8 cellular contexts compared by ENCODE assay signal in genomic region chr15:75307778-75308390, GRCh38. TPM values are rescaled to one million over a fixed set of nuclear protein-coding genes. Genes with fewer than 3 reads are reported as not detected.
DNase-seq lines count a peak whose midpoint lies in the region; ATAC-seq and TF ChIP-seq lines count a peak whose summit lies in the region.

No MANE protein-coding gene starts in this region.

- no peaks in the 10 kb centered on the region for H3K36me3 Mint-ChIP-seq in nephron progenitor cell (ENCODE audit: low read depth)

- H3K9ac ChIP-seq in colonic mucosa (ENCODE audit: low read depth in 2 of 2, low read length in 2 of 2): no peak overlapping the region

- H3K27ac ChIP-seq in HL-60 (replicated peaks): no peak overlapping the region
- H3K27ac ChIP-seq in PC-9: no peak overlapping the region
- no peak overlapping the region for H3K27ac ChIP-seq in colonic mucosa

- no peak overlapping the region for H2AFZ ChIP-seq in PC-9

- H3K27ac Mint-ChIP-seq in nephron progenitor cell: no peak overlapping the region

- H3K27me3 Mint-ChIP-seq in nephron progenitor cell (ENCODE audit: low read depth, poor library complexity): peaks cover 79% of the 10 kb centered on the region

- H3K79me2 ChIP-seq in PC-9 (ENCODE audit: low read depth): no peaks in the 10 kb centered on the region

- H3K4me1 Mint-ChIP-seq in nephron progenitor cell: peaks cover 20% of the 10 kb centered on the region

- POLR2A ChIA-PET in PC-9 (lab: Charles Lee; ENCODE audit: unreplicated experiment): interaction anchor here (0.5 to 0.7 kb wide), 3 partner anchors 104 to 357 kb away, joined by 3 to 5 read pairs (median 3); no protein-coding TSS in a partner anchor

- peak; percentile 2 for DNase-seq in DMS79 (lab: John Stamatoyannopoulos, UW)
- DNase-seq in HL-60 (ENCODE audit: low read depth in 1 of 2, low spot score in 1 of 2): peak; percentile 33 to 54
- DNase-seq in PC-9: peak; percentile 51 to 73
- DNase-seq in colonic mucosa: peak; percentile 78
- peak; percentile 63 for DNase-seq in nephron progenitor cell

- H3K9me3 Mint-ChIP-seq in nephron progenitor cell: no peaks in the 10 kb centered on the region

- H3K27me3 ChIP-seq in HL-60 (ENCODE audit: insufficient read depth, poor library complexity, severe bottlenecking): peaks cover 9% of the 10 kb centered on the region
- peaks cover 6% of the 10 kb centered on the region for H3K27me3 ChIP-seq in PC-9 (ENCODE audit: insufficient read depth, low read depth)
- H3K27me3 ChIP-seq in colonic mucosa: no peaks in the 10 kb centered on the region

- CTCF ChIA-PET in PC-9 (lab: Charles Lee): interaction anchor here (0.6 to 1.2 kb wide), 7 partner anchors 60 to 536 kb away, joined by 3 to 4 read pairs (median 4); partner anchors contain the start of gene MAN2C1

- peak overlapping the region; percentile 45 for H3K4me2 ChIP-seq in PC-9

- no peak overlapping the region for H3K4me3 Mint-ChIP-seq in nephron progenitor cell

- H3K9me3 ChIP-seq in PC-9 (ENCODE audit: insufficient read depth, low read depth) (no peaks in the 10 kb centered on the region), colonic mucosa (no peaks in the 10 kb centered on the region)

- H3K4me1 ChIP-seq in PC-9 (replicated peaks; ENCODE audit: insufficient read depth) (0 out of 2 replicates have a peak, but pooled peaks cover 4% of the 10 kb centered on the region), colonic mucosa (no peaks in the 10 kb centered on the region)

- H3F3A ChIP-seq in PC-9 (ENCODE audit: insufficient read depth, low read depth): no peaks in the 10 kb centered on the region

- no peaks in the 10 kb centered on the region; the same call in 1 of the 2 replicates for H3K9me2 ChIP-seq in PC-9 (ENCODE audit: insufficient read depth)

- H3K4me3 ChIP-seq in HL-60 (replicated peaks; ENCODE audit: insufficient read depth, low read length) (no peak overlapping the region), PC-9 (no peak overlapping the region; the same call in 1 of the 2 replicates), colonic mucosa (no peak overlapping the region)

- BruUV-seq in PC-9 (replicated peaks; lab: Mats Ljungman, UMichigan): no TSS peak

- H3K36me3 ChIP-seq in PC-9 (ENCODE audit: low read depth) (no peaks in the 10 kb centered on the region), colonic mucosa (no peaks in the 10 kb centered on the region)

- intact Hi-C loops in PC-9 (cut with micrococcal nuclease; ENCODE audit: unreplicated experiment): loop anchor here (1.0 kb wide), 1 partner anchor 279 kb away; no protein-coding TSS in a partner anchor
- intact Hi-C loops in colonic mucosa (cut with DNase I): loop anchor here (10.0 kb wide), 1 partner anchor 283 kb away; the partner anchor contains the start of gene PPCDC

- TF ChIP-seq CTCF in HL-60 (IDR thresholded peaks at IDR 0.05; ENCODE audit: insufficient read depth, low read length): peak; percentile 60
- TF ChIP-seq CTCF in PC-9 (conservative IDR thresholded peaks at IDR 0.05): peak; percentile 79
- TF ChIP-seq CTCF in colonic mucosa (IDR thresholded peaks at IDR 0.05): peak; percentile 42
- TF ChIP-seq CTCF in nephron progenitor cell (IDR thresholded peaks at IDR 0.05): peak; percentile 48

- no peaks in the 10 kb centered on the region for H4K20me1 ChIP-seq in PC-9 (ENCODE audit: insufficient read depth)

- ATAC-seq in GM18909 (IDR thresholded peaks at IDR 0.05; ENCODE audit: poor library complexity, unreplicated experiment) (no peak), HG03108 (IDR thresholded peaks at IDR 0.05; ENCODE audit: unreplicated experiment) (no peak), HG02610 (IDR thresholded peaks at IDR 0.05; ENCODE audit: unreplicated experiment) (no peak)

RNA-seq across cellular contexts. Expression of gene GOLGA6D, which starts 25.2 kb away (rescaled TPM):
- total RNA-seq in PC-9 (2021) (not detected in 2 replicates), colonic mucosa (not detected)

RNA-seq across cellular contexts. Expression of gene COMMD4, which starts 28.0 kb away (rescaled TPM):
- 132 and 156 TPM in 2 replicates for total RNA-seq in PC-9 (2021)
- total RNA-seq in colonic mucosa: 100 to 1,000 TPM in 1 of 2 donors, 10 to 100 TPM in 1; 69.8 to 127 TPM

RNA-seq across cellular contexts. Expression of gene NEIL1, which starts 39.0 kb away (rescaled TPM):
- total RNA-seq in PC-9 (2021): 21.3 and 27.1 TPM in 2 replicates
- total RNA-seq in colonic mucosa: 10 to 100 TPM; 34.1 to 39.6 TPM

RNA-seq across cellular contexts. Expression of gene GOLGA6C, which starts 49.8 kb away (rescaled TPM):
- not detected in 2 replicates for total RNA-seq in PC-9 (2021)
- not detected for total RNA-seq in colonic mucosa

Comparison
In these comparisons a context has a peak if more than half of its experiments do, and no peak if none do; other contexts are left out.
1. DNase-seq: peak in every context shown above with its lines; median percentile 78 in colonic mucosa; 63 in nephron progenitor cell; 62 in PC-9; 44 in HL-60; 2 in DMS79.